ENCODE assay signal across 19 cellular contexts in the genomic region with DNA sequence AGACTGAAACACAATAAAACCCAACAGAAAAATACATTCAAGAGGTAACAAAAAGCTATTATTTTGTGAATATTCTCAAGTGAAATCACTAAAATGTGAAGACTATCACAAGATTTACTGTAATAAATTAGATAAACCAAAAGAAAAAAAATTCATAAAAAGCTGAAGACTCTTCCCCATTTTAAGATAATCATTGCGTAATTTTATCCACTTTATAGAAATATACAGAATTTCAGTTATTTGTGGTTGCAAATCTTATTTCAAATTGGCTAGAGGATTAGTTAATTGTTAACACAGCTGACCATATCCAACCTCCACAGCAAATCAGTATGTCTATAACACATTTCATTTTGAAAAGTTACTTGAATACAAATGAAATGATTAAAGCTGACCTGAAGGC. TPM values are rescaled to one million over a fixed set of nuclear protein-coding genes. Genes with fewer than 3 reads are reported as not detected.
DNase-seq lines count a peak whose midpoint lies in the region; ATAC-seq, FAIRE-seq and TF ChIP-seq lines count a peak whose summit lies in the region.
"Had no signal": no experiment of that assay in that cellular context is flagged by ENCODE, and none has a peak within 500 bp of the region (broad histone marks: within the 10 kb centered on the region; RNA-seq: fewer than 3 reads in every experiment).

No MANE protein-coding gene starts in this region.

- no peaks in the 10 kb centered on the region for H3K23me2 ChIP-seq in H1 (ENCODE audit: low read depth, low read length)

- H3K9me1 ChIP-seq in IMR-90 (ENCODE audit: insufficient read depth, low read length) = no peaks in the 10 kb centered on the region

- H2AK9ac ChIP-seq in IMR-90 (replicated peaks; ENCODE audit: low read depth, low read length, poor library complexity) = no peak overlapping the region

- no peak overlapping the region for H2BK120ac ChIP-seq in IMR-90 (ENCODE audit: low read depth, low read length)
- H2BK120ac ChIP-seq in H1 (replicated peaks; ENCODE audit: low read depth, low read length) = no peak overlapping the region

- H3K56ac ChIP-seq in IMR-90 (ENCODE audit: extremely low read depth, insufficient read depth, low read length) (no peak overlapping the region), H1 (replicated peaks; ENCODE audit: insufficient read length, low read depth, low read length) (no peak overlapping the region)

- H3K36me3 ChIP-seq in HepG2 (replicated peaks in 1 of 2; ENCODE audit: control insufficient read depth in 1 of 2, insufficient read depth in 2 of 2, low read length in 2 of 2) = no peaks in the 10 kb centered on the region; a peak in 1 of 5 replicates
- H3K36me3 ChIP-seq in right lobe of liver = no peaks in the 10 kb centered on the region
- H3K36me3 ChIP-seq in IMR-90 (ENCODE audit: control insufficient read depth, insufficient read depth, low read length) = no peaks in the 10 kb centered on the region
- peaks cover 0 to 16% (median 0%) of the 10 kb centered on the region in 4 experiments; a peak in 2 of 8 replicates for H3K36me3 ChIP-seq in H1 (ENCODE audit: control insufficient read depth in 2 of 4, insufficient read depth in 4 of 4, low read length in 3 of 4)

- TF ChIP-seq RAD21 in HepG2 (CRISPR knock-in tag; IDR thresholded peaks at IDR 0.05) (no peak), IMR-90 (IDR thresholded peaks at IDR 0.05; ENCODE audit: low read length) (no peak), H1 (IDR thresholded peaks at IDR 0.05 in 1 of 2, conservative IDR thresholded peaks at IDR 0.05 in 1 of 2; ENCODE audit: low read depth in 2 of 2, low read length in 2 of 2) (no peak)

- H3K23ac ChIP-seq in IMR-90 (ENCODE audit: low read depth, low read length) (no peak overlapping the region), H1 (ENCODE audit: insufficient read length) (no peak overlapping the region)

- H4K8ac ChIP-seq in IMR-90 (ENCODE audit: low read depth in 2 of 2, low read length in 2 of 2) (no peak overlapping the region), H1 (ENCODE audit: extremely low read depth, insufficient read depth, low read length) (no peak overlapping the region)

- in situ Hi-C loops in HepG2 (cut with HindIII; ENCODE audit: extremely low pct_ligation_motif_present, low pct_unique_long_range_greater_than_20kb) (no loop called here), IMR-90 (cut with MboI; ENCODE audit: low sequenced_read_pairs) (loop anchor here (25.0 kb wide), 1 partner anchor 579 kb away; no protein-coding TSS in a partner anchor)

- no peak for ATAC-seq in HepG2
- no peak for ATAC-seq in right lobe of liver
- no peak for ATAC-seq in IMR-90 (ENCODE audit: low read depth)
- no peak for ATAC-seq in GM18498 (IDR thresholded peaks at IDR 0.05; ENCODE audit: unreplicated experiment)
- ATAC-seq: CD8-positive, alpha-beta T cell had no signal

- H3K4me3 Mint-ChIP-seq in immature natural killer cell = no peak overlapping the region
- H3K4me3 Mint-ChIP-seq: B cell; CD4-positive, CD25-positive, alpha-beta regulatory T cell; CD8-positive, alpha-beta T cell had no signal

- H2BK5ac ChIP-seq in IMR-90 (ENCODE audit: low read depth, low read length, poor library complexity, severe bottlenecking) (no peak overlapping the region), H1 (ENCODE audit: low read depth, low read length) (no peak overlapping the region)

- no peak overlapping the region for H2AK5ac ChIP-seq in IMR-90 (ENCODE audit: low read depth, low read length)
- no peak overlapping the region for H2AK5ac ChIP-seq in H1 (ENCODE audit: low read depth, low read length)

- POLR2A ChIA-PET in HepG2 (lab: Yijun Ruan, JAX) = no interaction called here
- POLR2A ChIA-PET in IMR-90 (lab: Charles Lee; ENCODE audit: unreplicated experiment) = no interaction called here
- POLR2A ChIA-PET in H1 (lab: Charles Lee; ENCODE audit: partially characterized antibody) = no interaction called here

- no peaks in the 10 kb centered on the region for H3K9me3 Mint-ChIP-seq in immature natural killer cell
- H3K9me3 Mint-ChIP-seq: CD4-positive, CD25-positive, alpha-beta regulatory T cell; CD8-positive, alpha-beta T cell had no signal

- CTCF ChIA-PET in HepG2 (lab: Yijun Ruan, JAX; ENCODE audit: low intra/inter-chr PET ratio, low total read pairs) (no interaction called here), IMR-90 (lab: Yijun Ruan, JAX) (interaction anchor here (0.7 kb wide), 1 partner anchor 18 kb away, joined by 5 read pairs; no protein-coding TSS in a partner anchor), H1 (lab: Charles Lee; ENCODE audit: partially characterized antibody) (interaction anchor here (1.1 kb wide), 1 partner anchor 263 kb away, joined by 3 read pairs; no protein-coding TSS in a partner anchor)

- H3K4me1 ChIP-seq in HepG2 (ENCODE audit: insufficient read depth, low read length) = peaks cover 2% of the 10 kb centered on the region; the same call in 1 of the 2 replicates
- no peaks in the 10 kb centered on the region for H3K4me1 ChIP-seq in right lobe of liver
- no peaks in the 10 kb centered on the region for H3K4me1 ChIP-seq in IMR-90 (ENCODE audit: control insufficient read depth, insufficient read depth, low read length)
- H3K4me1 ChIP-seq in H1 (replicated peaks in 1 of 4; ENCODE audit: control insufficient read depth in 3 of 4, insufficient read depth in 4 of 4, low read length in 3 of 4) = no peaks in the 10 kb centered on the region
- H3K4me1 ChIP-seq: BLaER1, Caco-2 had no signal

- BruUV-seq in HepG2 (replicated peaks; lab: Mats Ljungman, UMichigan) (no TSS peak), IMR-90 (replicated peaks; lab: Mats Ljungman, UMichigan) (no TSS peak)

- H3K14ac ChIP-seq in IMR-90 (replicated peaks; ENCODE audit: low read depth, low read length) = no peak overlapping the region
- H3K14ac ChIP-seq in H1 (ENCODE audit: insufficient read length) = no peak overlapping the region

- H3K4me3 ChIP-seq in HepG2 (replicated peaks in 1 of 3; ENCODE audit: insufficient read depth in 1 of 3, low read depth in 2 of 3, low read length in 3 of 3) = no peak overlapping the region
- no peak overlapping the region for H3K4me3 ChIP-seq in right lobe of liver
- no peak overlapping the region for H3K4me3 ChIP-seq in IMR-90 (ENCODE audit: insufficient read depth, low read depth, low read length)
- H3K4me3 ChIP-seq in H1 (ENCODE audit: extremely low read depth in 1 of 4, insufficient read depth in 2 of 4, low read depth in 3 of 4, low read length in 4 of 4) = no peak overlapping the region
- H3K4me3 ChIP-seq: BLaER1 had no signal

- no peak overlapping the region for H4K5ac ChIP-seq in IMR-90 (ENCODE audit: low read depth, low read length)
- H4K5ac ChIP-seq in H1 (ENCODE audit: insufficient read length, low read depth, low read length) = no peak overlapping the region

- H3K9me3 ChIP-seq in HepG2 (ENCODE audit: low read length) (no peaks in the 10 kb centered on the region), right lobe of liver (no peaks in the 10 kb centered on the region), IMR-90 (ENCODE audit: control insufficient read depth, insufficient read depth, low read length) (no peaks in the 10 kb centered on the region), H1 (ENCODE audit: insufficient read depth in 2 of 2, low read depth in 1 of 2, low read length in 1 of 2) (no peaks in the 10 kb centered on the region)
- H3K9me3 ChIP-seq: BLaER1, Caco-2 had no signal

- no peak overlapping the region for H2BK12ac ChIP-seq in H1 (ENCODE audit: low read depth, low read length)

- no peak overlapping the region for H2AFZ ChIP-seq in HepG2 (ENCODE audit: low read length)
- H2AFZ ChIP-seq in IMR-90 (replicated peaks; ENCODE audit: low read length, poor library complexity) = no peak overlapping the region
- H2AFZ ChIP-seq in H1 (ENCODE audit: low read length) = no peak overlapping the region

- no peak overlapping the region for H3K18ac ChIP-seq in IMR-90 (ENCODE audit: low read depth, low read length)
- H3K18ac ChIP-seq in H1 (ENCODE audit: extremely low read depth, low read length) = no peak overlapping the region

- H3K27ac ChIP-seq in HepG2 (ENCODE audit: extremely low read length, insufficient read depth, low read length) (no peak overlapping the region), right lobe of liver (no peak overlapping the region), IMR-90 (ENCODE audit: insufficient read depth, low read length) (no peak overlapping the region), H1 (ENCODE audit: low read depth, low read length) (no peak overlapping the region)
- H3K27ac ChIP-seq: BLaER1, C4-2B had no signal

- DNase-seq in HepG2 (ENCODE audit: low spot score) = no peak
- no peak for DNase-seq in right lobe of liver
- no peak for DNase-seq in IMR-90
- no peak for DNase-seq in H1 (ENCODE audit: low read depth in 1 of 2, low spot score in 2 of 2)
- DNase-seq in immature natural killer cell = no peak
- DNase-seq: 8988T; Caco-2; CD4-positive, CD25-positive, alpha-beta regulatory T cell; CD8-positive, alpha-beta T cell; DMS153; DND-41; GOT3; H7; HCEC 1CT had no signal

- 98% methylated on average over 1 of the region's 1 CpG for WGBS in HepG2 (ENCODE audit: low lambda C conversion rate)
- 100% methylated on average over 1 of the region's 1 CpG for WGBS in right lobe of liver (ENCODE audit: insufficient coverage, low coverage, low lambda C conversion rate, missing lambda C conversion rate)
- no CpG with 5 or more reads among the region's 1 CpG for WGBS in IMR-90 (ENCODE audit: extremely low coverage in 2 of 2, insufficient read length in 1 of 2), 2 experiments
- WGBS in H1 (ENCODE audit: extremely low coverage in 1 of 2, insufficient coverage in 1 of 2, insufficient read length in 1 of 2, insufficient replicate concordance in 2 of 2, low coverage in 1 of 2, low lambda C conversion rate in 2 of 2, missing lambda C conversion rate in 1 of 2), 2 experiments = 100% methylated on average over 1 of the region's 1 CpG; no CpG with 5 or more reads in 1 of the 2 experiments

- H3K4me2 ChIP-seq in HepG2 (ENCODE audit: low read depth, low read length) = no peak overlapping the region
- no peak overlapping the region for H3K4me2 ChIP-seq in IMR-90 (ENCODE audit: low read depth, low read length)
- H3K4me2 ChIP-seq in H1 (ENCODE audit: insufficient read depth in 1 of 2, low read depth in 2 of 2, low read length in 2 of 2) = no peak overlapping the region
- H3K4me2 ChIP-seq: BLaER1 had no signal

- H3K4ac ChIP-seq in IMR-90 (ENCODE audit: low read depth, low read length) (no peak overlapping the region), H1 (replicated peaks; ENCODE audit: insufficient read length, low read depth, low read length) (no peak overlapping the region)

- dilution Hi-C loops in IMR-90 (cut with HindIII; ENCODE audit: low sequenced_read_pairs, unreplicated experiment) = no loop called here

- FAIRE-seq in HepG2 (lab: Jason Lieb, UNC) = no peak
- no peak for FAIRE-seq in H1 (lab: Jason Lieb, UNC)
- FAIRE-seq: GM12892 had no signal

- H4K91ac ChIP-seq in IMR-90 (ENCODE audit: insufficient read depth, low read depth, low read length) = no peak overlapping the region
- H4K91ac ChIP-seq in H1 (replicated peaks; ENCODE audit: insufficient read length, low read length) = no peak overlapping the region

- TF ChIP-seq CTCF in HepG2 (CRISPR knock-in tag; IDR thresholded peaks at IDR 0.05) (no peak), right lobe of liver (IDR thresholded peaks at IDR 0.05) (no peak), IMR-90 (conservative IDR thresholded peaks at IDR 0.05; ENCODE audit: low read depth, low read length) (no peak), H1 (IDR thresholded peaks at IDR 0.05; ENCODE audit: control extremely low read depth in 1 of 3, insufficient read depth in 1 of 3, low read depth in 1 of 3, low read length in 3 of 3) (no peak)

- no peaks in the 10 kb centered on the region for H3K4me1 Mint-ChIP-seq in immature natural killer cell
- H3K4me1 Mint-ChIP-seq: B cell had no signal

- no peak overlapping the region for H3K27ac Mint-ChIP-seq in immature natural killer cell
- H3K27ac Mint-ChIP-seq: B cell; CD4-positive, CD25-positive, alpha-beta regulatory T cell; CD8-positive, alpha-beta T cell had no signal

- no peak overlapping the region for H2BK15ac ChIP-seq in IMR-90 (ENCODE audit: low read depth, low read length)
- no peak overlapping the region for H2BK15ac ChIP-seq in H1 (ENCODE audit: low read length)

- no peak overlapping the region for H2BK20ac ChIP-seq in IMR-90 (ENCODE audit: low read depth, low read length)
- no peak overlapping the region for H2BK20ac ChIP-seq in H1 (ENCODE audit: low read length)

- TF ChIP-seq EP300 in HepG2 (IDR thresholded peaks at IDR 0.05; ENCODE audit: low read depth in 2 of 2, low read length in 2 of 2) (no peak), HepG2 (CRISPR knock-in tag; IDR thresholded peaks at IDR 0.05; ENCODE audit: borderline replicate concordance) (no peak), H1 (IDR thresholded peaks at IDR 0.05; ENCODE audit: borderline replicate concordance in 1 of 2, low read depth in 2 of 2, low read length in 2 of 2) (no peak)

- H4K20me1 ChIP-seq in HepG2 (ENCODE audit: insufficient read depth, low read length) (no peaks in the 10 kb centered on the region), IMR-90 (ENCODE audit: insufficient read depth, low read length) (no peaks in the 10 kb centered on the region), H1 (replicated peaks in 1 of 2; ENCODE audit: control insufficient read depth in 1 of 2, insufficient read depth in 2 of 2, low read length in 2 of 2) (no peaks in the 10 kb centered on the region)
- H4K20me1 ChIP-seq: BLaER1 had no signal

- peaks cover 0 to 8% (median 8%) of the 10 kb centered on the region in 3 donors for H3K36me3 Mint-ChIP-seq in immature natural killer cell
- H3K36me3 Mint-ChIP-seq: CD4-positive, CD25-positive, alpha-beta regulatory T cell had no signal

- H3K79me2 ChIP-seq in HepG2 (ENCODE audit: insufficient read depth, low read length) (no peaks in the 10 kb centered on the region), H1 (ENCODE audit: control insufficient read depth in 1 of 2, insufficient read depth in 2 of 2, low read length in 2 of 2) (no peaks in the 10 kb centered on the region)

- intact Hi-C loops in HepG2 (cut with micrococcal nuclease; ENCODE audit: unreplicated experiment) = no loop called here
- intact Hi-C loops in right lobe of liver (cut with DNase I) = no loop called here
- intact Hi-C loops in IMR-90 (cut with micrococcal nuclease) = no loop called here

- H3K9ac ChIP-seq in HepG2 (ENCODE audit: insufficient read depth, low read depth, low read length) (no peak overlapping the region), IMR-90 (ENCODE audit: low read depth, low read length) (no peak overlapping the region), H1 (replicated peaks in 1 of 4; ENCODE audit: extremely low read depth in 1 of 4, low read depth in 3 of 4, low read length in 3 of 4) (no peak overlapping the region)
- H3K9ac ChIP-seq: BLaER1 had no signal

- H3K27me3 ChIP-seq in HepG2 (ENCODE audit: control insufficient read depth in 1 of 2, insufficient read depth in 2 of 2, low read length in 2 of 2) (no peaks in the 10 kb centered on the region), right lobe of liver (no peaks in the 10 kb centered on the region), IMR-90 (ENCODE audit: control insufficient read depth, insufficient read depth, low read length) (no peaks in the 10 kb centered on the region), H1 (replicated peaks in 1 of 4; ENCODE audit: control insufficient read depth in 3 of 4, extremely low read depth in 1 of 4, insufficient read depth in 3 of 4, low read length in 3 of 4) (no peaks in the 10 kb centered on the region)
- H3K27me3 ChIP-seq: BLaER1 had no signal

- no peaks in the 10 kb centered on the region for H3K27me3 Mint-ChIP-seq in immature natural killer cell (ENCODE audit: low read depth in 3 of 3)
- H3K27me3 Mint-ChIP-seq: B cell; CD4-positive, CD25-positive, alpha-beta regulatory T cell had no signal

- H3K79me1 ChIP-seq in IMR-90 (ENCODE audit: low read depth in 1 of 2, low read length in 2 of 2) = no peaks in the 10 kb centered on the region; a peak in 1 of 4 replicates
- H3K79me1 ChIP-seq in H1 (ENCODE audit: low read depth, low read length) = no peaks in the 10 kb centered on the region

- no peak for TF ChIP-seq POLR2A in HepG2 (IDR thresholded peaks at IDR 0.05; ENCODE audit: insufficient read depth in 1 of 2, low read depth in 2 of 2, low read length in 2 of 2)
- no peak for TF ChIP-seq POLR2A in right lobe of liver (IDR thresholded peaks at IDR 0.05)
- TF ChIP-seq POLR2A in IMR-90 (IDR thresholded peaks at IDR 0.05; ENCODE audit: low read depth, low read length) = no peak
- no peak for TF ChIP-seq POLR2A in H1 (IDR thresholded peaks at IDR 0.05; ENCODE audit: control extremely low read depth in 1 of 2, low read depth in 2 of 2, low read length in 2 of 2)

RNA-seq across cellular contexts. Expression of gene TMEM267, which starts 7.7 kb away (rescaled TPM):
- total RNA-seq in HepG2 (2016; rRNA removed; fragmentation: Illumina TruSeq; extraction: Trizol) = 11.2 and 12.6 TPM in 2 replicates
- total RNA-seq in HepG2 (2016; cell fraction: cytosol; rRNA removed; fragmentation: Illumina TruSeq; extraction: Trizol; ENCODE audit: low read depth) = 3.3 and 3.4 TPM in 2 replicates
- total RNA-seq in HepG2 (2016; cell fraction: insoluble cytoplasmic fraction; rRNA removed; fragmentation: Illumina TruSeq; extraction: Trizol) = 11.4 and 14.9 TPM in 2 replicates
- 6.3 and 7.8 TPM in 2 replicates for total RNA-seq in HepG2 (2016; cell fraction: membrane; rRNA removed; fragmentation: Illumina TruSeq; extraction: Trizol)
- 9.4 and 13.9 TPM in 2 replicates for total RNA-seq in HepG2 (2016; cell fraction: nucleus; rRNA removed; fragmentation: Illumina TruSeq; extraction: Trizol)
- 8.0 and 8.9 TPM in 2 replicates for polyA plus RNA-seq in HepG2 (2011; rRNA removed)
- 1.8 and 4.4 TPM in 2 replicates for polyA plus RNA-seq in HepG2 (2011; cell fraction: cytosol; rRNA removed)
- 5.2 and 6.3 TPM in 2 replicates for polyA plus RNA-seq in HepG2 (2011; cell fraction: nucleus; rRNA removed)
- 7.4 and 8.6 TPM in 2 replicates for polyA plus RNA-seq in HepG2 (2012)
- 0.42 and 0.80 TPM in 2 replicates for polyA plus RNA-seq in HepG2 (2016; cell fraction: cytosol; fragmentation: Illumina TruSeq; extraction: Trizol; ENCODE audit: low read depth)
- 8.8 and 10.2 TPM in 2 replicates for polyA plus RNA-seq in HepG2 (2016; cell fraction: insoluble cytoplasmic fraction; fragmentation: Illumina TruSeq; extraction: Trizol; ENCODE audit: low read depth)
- 2.3 and 2.7 TPM in 2 replicates for polyA plus RNA-seq in HepG2 (2016; cell fraction: membrane; fragmentation: Illumina TruSeq; extraction: Trizol; ENCODE audit: low read depth)
- 17.0 and 17.2 TPM in 2 replicates for polyA plus RNA-seq in HepG2 (2016; cell fraction: nucleus; fragmentation: Illumina TruSeq; extraction: Trizol; ENCODE audit: insufficient read depth, low read depth)
- polyA minus RNA-seq in HepG2 (2011; rRNA and poly(A)+ RNA removed; ENCODE audit: low replicate concordance) = 8.2 and 22.2 TPM in 2 replicates
- 6.6 and 7.4 TPM in 2 replicates for polyA minus RNA-seq in HepG2 (2011; cell fraction: cytosol; rRNA and poly(A)+ RNA removed)
- 5.3 and 8.7 TPM in 2 replicates for polyA minus RNA-seq in HepG2 (2011; cell fraction: nucleus; rRNA and poly(A)+ RNA removed)
- total RNA-seq in right lobe of liver = 1 to 10 TPM; 3.9 to 5.1 (median 4.5) TPM
- total RNA-seq in IMR-90 (2012; rRNA removed) = 12.0 and 17.5 TPM in 2 replicates
- polyA plus RNA-seq in IMR-90 (2012; rRNA removed) = 6.6 and 9.2 TPM in 2 replicates
- 0.62 and 1.8 TPM in 2 replicates for polyA plus RNA-seq in IMR-90 (2012; cell fraction: cytosol; rRNA removed)
- 1.2 and 12.8 TPM in 2 replicates for polyA plus RNA-seq in IMR-90 (2012; cell fraction: nucleus; rRNA removed; ENCODE audit: low replicate concordance)
- total RNA-seq in H1 (2021; fragmentation: NEBNext Ultra II Directional; extraction: Animal tissue kit (Norgen Biotek cat#: 25700)) = 6.2 TPM in 2 replicates
- polyA plus RNA-seq in H1 (2011; rRNA removed) = 3.0 and 4.8 TPM in 2 replicates
- polyA plus RNA-seq in H1 (2011; cell fraction: cytosol; rRNA removed) = 4.3 TPM
- polyA plus RNA-seq in H1 (2011; cell fraction: nucleus; rRNA removed) = 3.5 TPM
- 5.3 to 6.4 TPM (median 5.7 TPM) in 4 replicates for polyA plus RNA-seq in H1 (2012, experiment 1 of 2)
- 0.81 TPM for polyA plus RNA-seq in H1 (2012, experiment 2 of 2)
- polyA plus RNA-seq in H1 (2013, experiment 1 of 2) = 4.1 TPM
- polyA plus RNA-seq in H1 (2013, experiment 2 of 2) = 5.1 TPM
- polyA minus RNA-seq in H1 (2011; rRNA and poly(A)+ RNA removed) = 8.8 and 14.6 TPM in 2 replicates
- polyA minus RNA-seq in H1 (2011; cell fraction: cytosol; rRNA and poly(A)+ RNA removed) = 3.1 TPM
- 6.3 TPM for polyA minus RNA-seq in H1 (2011; cell fraction: nucleus; rRNA and poly(A)+ RNA removed)
- polyA plus RNA-seq in immature natural killer cell = 10 to 100 TPM; 17.7 to 20.2 (median 19.6) TPM

RNA-seq across cellular contexts. Expression of gene C5orf34, which starts 23.6 kb away (rescaled TPM):
- total RNA-seq in HepG2 (2016; rRNA removed; fragmentation: Illumina TruSeq; extraction: Trizol) = 6.2 and 6.4 TPM in 2 replicates
- total RNA-seq in HepG2 (2016; cell fraction: cytosol; rRNA removed; fragmentation: Illumina TruSeq; extraction: Trizol; ENCODE audit: low read depth) = 2.3 and 2.9 TPM in 2 replicates
- 6.0 and 7.6 TPM in 2 replicates for total RNA-seq in HepG2 (2016; cell fraction: insoluble cytoplasmic fraction; rRNA removed; fragmentation: Illumina TruSeq; extraction: Trizol)
- 1.5 and 2.4 TPM in 2 replicates for total RNA-seq in HepG2 (2016; cell fraction: membrane; rRNA removed; fragmentation: Illumina TruSeq; extraction: Trizol)
- total RNA-seq in HepG2 (2016; cell fraction: nucleus; rRNA removed; fragmentation: Illumina TruSeq; extraction: Trizol) = 13.1 and 15.3 TPM in 2 replicates
- polyA plus RNA-seq in HepG2 (2011; rRNA removed) = 2.1 and 3.2 TPM in 2 replicates
- 1.0 and 1.1 TPM in 2 replicates for polyA plus RNA-seq in HepG2 (2011; cell fraction: cytosol; rRNA removed)
- polyA plus RNA-seq in HepG2 (2011; cell fraction: nucleus; rRNA removed) = 5.3 and 6.8 TPM in 2 replicates
- polyA plus RNA-seq in HepG2 (2012) = 1.3 and 2.4 TPM in 2 replicates
- polyA plus RNA-seq in HepG2 (2016; cell fraction: cytosol; fragmentation: Illumina TruSeq; extraction: Trizol; ENCODE audit: low read depth) = 0.32 and 0.37 TPM in 2 replicates
- polyA plus RNA-seq in HepG2 (2016; cell fraction: insoluble cytoplasmic fraction; fragmentation: Illumina TruSeq; extraction: Trizol; ENCODE audit: low read depth) = 4.7 and 5.0 TPM in 2 replicates
- 0.64 and 0.65 TPM in 2 replicates for polyA plus RNA-seq in HepG2 (2016; cell fraction: membrane; fragmentation: Illumina TruSeq; extraction: Trizol; ENCODE audit: low read depth)
- 11.9 and 12.6 TPM in 2 replicates for polyA plus RNA-seq in HepG2 (2016; cell fraction: nucleus; fragmentation: Illumina TruSeq; extraction: Trizol; ENCODE audit: insufficient read depth, low read depth)
- 1.1 and 11.7 TPM in 2 replicates for polyA minus RNA-seq in HepG2 (2011; rRNA and poly(A)+ RNA removed; ENCODE audit: low replicate concordance)
- 1.3 and 2.5 TPM in 2 replicates for polyA minus RNA-seq in HepG2 (2011; cell fraction: cytosol; rRNA and poly(A)+ RNA removed)
- polyA minus RNA-seq in HepG2 (2011; cell fraction: nucleus; rRNA and poly(A)+ RNA removed) = 13.1 and 17.1 TPM in 2 replicates
- under 1 TPM; 0.15 to 0.99 (median 0.72) TPM for total RNA-seq in right lobe of liver
- total RNA-seq in IMR-90 (2012; rRNA removed) = 6.1 and 7.2 TPM in 2 replicates
- 3.3 TPM in 2 replicates for polyA plus RNA-seq in IMR-90 (2012; rRNA removed)
- 0.22 and 0.37 TPM in 2 replicates for polyA plus RNA-seq in IMR-90 (2012; cell fraction: cytosol; rRNA removed)
- polyA plus RNA-seq in IMR-90 (2012; cell fraction: nucleus; rRNA removed; ENCODE audit: low replicate concordance) = 0.70 and 7.0 TPM in 2 replicates
- total RNA-seq in H1 (2021; fragmentation: NEBNext Ultra II Directional; extraction: Animal tissue kit (Norgen Biotek cat#: 25700)) = 8.6 and 11.3 TPM in 2 replicates
- polyA plus RNA-seq in H1 (2011; rRNA removed) = 5.1 and 6.8 TPM in 2 replicates
- polyA plus RNA-seq in H1 (2011; cell fraction: cytosol; rRNA removed) = 9.1 TPM
- polyA plus RNA-seq in H1 (2011; cell fraction: nucleus; rRNA removed) = 6.5 TPM
- 5.0 to 8.0 TPM (median 5.8 TPM) in 4 replicates for polyA plus RNA-seq in H1 (2012, experiment 1 of 2)
- 0.47 TPM for polyA plus RNA-seq in H1 (2012, experiment 2 of 2)
- polyA plus RNA-seq in H1 (2013, experiment 1 of 2) = 8.5 TPM
- polyA plus RNA-seq in H1 (2013, experiment 2 of 2) = 7.8 TPM
- 10.8 and 16.1 TPM in 2 replicates for polyA minus RNA-seq in H1 (2011; rRNA and poly(A)+ RNA removed)
- polyA minus RNA-seq in H1 (2011; cell fraction: cytosol; rRNA and poly(A)+ RNA removed) = 3.2 TPM
- polyA minus RNA-seq in H1 (2011; cell fraction: nucleus; rRNA and poly(A)+ RNA removed) = 14.7 TPM
- polyA plus RNA-seq in immature natural killer cell = 1 to 10 TPM; 1.3 to 3.3 (median 1.5) TPM

Comparison
In these comparisons a context has a peak if more than half of its experiments do, and no peak if none do; other contexts are left out.
1. Of the 41 proteins assayed by ChIP-seq in both HepG2 and H1: peak only in HepG2: none; only in H1: none; in both: CEBPB; in neither: 40.